ENCODE assay signal across 26 cellular contexts in the genomic region with DNA sequence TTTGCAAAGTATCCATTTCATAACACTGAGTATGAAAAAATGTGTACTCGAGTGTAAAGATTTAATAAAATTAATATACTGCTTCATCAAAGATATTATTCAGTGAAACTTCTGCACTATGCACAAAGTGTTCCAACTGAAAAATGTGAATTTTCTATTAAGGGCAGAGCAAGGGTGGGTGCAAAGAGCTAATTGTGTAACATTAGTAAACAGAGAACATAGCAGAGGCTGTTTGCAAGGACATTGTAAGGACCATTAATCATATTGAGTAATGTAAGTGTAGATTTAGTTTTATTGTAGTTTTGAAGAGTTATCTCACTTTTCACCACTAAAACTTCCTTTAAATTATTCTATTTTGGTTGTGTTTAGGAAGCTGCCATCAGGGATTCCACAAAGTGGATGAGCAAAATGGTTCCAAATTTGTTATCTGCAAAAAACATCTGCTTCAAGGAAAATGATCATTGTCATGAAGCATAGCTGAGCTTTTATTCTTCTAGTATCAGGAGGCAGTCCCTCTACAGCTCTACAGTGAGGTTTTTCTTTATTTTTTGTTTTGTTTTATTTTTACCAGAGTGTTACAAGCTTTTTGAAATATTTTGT.
"Had no signal": no experiment of that assay in that cellular context is flagged by ENCODE, and none has a peak within 500 bp of the region (broad histone marks: within the 10 kb centered on the region; RNA-seq: fewer than 3 reads in every experiment).

No MANE protein-coding gene starts in this region.

- H3K9me3 ChIP-seq: ascending aorta, body of pancreas had no signal

- H3K4me2 ChIP-seq: PC-9 had no signal

- H3K27ac ChIP-seq: ascending aorta, body of pancreas, PC-9 had no signal

- ATAC-seq: activated CD8-positive, alpha-beta T cell treated with anti-CD3 and anti-CD28 coated beads, Interleukin-2, amount 10 ng/mL, durations not matched to agents 7 days and 5 days; activated naive CD4-positive, alpha-beta T cell treated with anti-CD3 and anti-CD28 coated beads, Interleukin-2, amount 50 U/mL, for 72 hours; activated naive CD8-positive, alpha-beta T cell treated with anti-CD3 and anti-CD28 coated beads, Interleukin-2, amount 50 U/mL, for 24 hours; body of pancreas; T-cell; WTC11 had no signal

- DNase-seq: activated CD4-positive, alpha-beta T cell treated with anti-CD3 and anti-CD28 coated beads for 48 hours; activated CD4-positive, alpha-beta T cell treated with anti-CD3 and anti-CD28 coated beads, Interleukin-2, amount 50 U/mL, for 4 hours; activated CD4-positive, CD25-positive, alpha-beta regulatory T cell treated with anti-CD3 and anti-CD28 coated beads, Interleukin-2, amount 50 U/mL, for 72 hours; activated CD8-positive, alpha-beta T cell treated with anti-CD3 and anti-CD28 coated beads, Interleukin-2, amount 10 ng/mL, durations not matched to agents 7 days and 5 days; activated effector memory CD4-positive, alpha-beta T cell treated with anti-CD3 and anti-CD28 coated beads, Interleukin-2, amount 50 U/mL, for 16 hours; activated naive CD4-positive, alpha-beta T cell treated with Interleukin-2 at 50 U/mL for 16 hours; activated naive CD8-positive, alpha-beta T cell treated with anti-CD3 and anti-CD28 coated beads, Interleukin-2, amount 50 U/mL, for 24 hours; activated T-cell treated with anti-CD3 and anti-CD28 coated beads, Interleukin-2, amount 50 U/mL, for 24 hours; amniotic stem cell; body of pancreas; central memory CD4-positive, alpha-beta T cell; NCI-H1092; NCI-H1417 treated with DMSO at 0.1 percent for 48 hours; NCI-H1694; NCI-H2029; NCI-H446; NCI-H524; PC-9; SIG-M5; T-cell; T-helper 2 cell; T1000 had no signal

- H3K4me1 ChIP-seq: body of pancreas had no signal

- FAIRE-seq: bronchial epithelial cell had no signal

- H3K36me3 ChIP-seq: ascending aorta had no signal

- H3K27me3 ChIP-seq: ascending aorta, body of pancreas had no signal

- H2AFZ ChIP-seq: PC-9 had no signal

- H3K4me3 ChIP-seq: ascending aorta, body of pancreas, PC-9 had no signal
